ENCODE assay signal across 1 cellular context in genomic region chr1:94540440-94541174, GRCh38.
TF ChIP-seq lines count a peak whose summit lies in the region.

No MANE protein-coding gene starts in this region.

TF ChIP-seq in IMR-90, 13 proteins besides CTCF, POLR2A, EP300 and RAD21 (continued from another document):
- TF ChIP-seq USF2 (IDR thresholded peaks at IDR 0.05; ENCODE audit: low read depth, low read length) (no peak), CEBPB (IDR thresholded peaks at IDR 0.05; ENCODE audit: low read depth, low read length) (no peak), RCOR1 (IDR thresholded peaks at IDR 0.05; ENCODE audit: insufficient replicate concordance, low read length) (no peak), ELK1 (IDR thresholded peaks at IDR 0.05; ENCODE audit: borderline replicate concordance, low read depth, low read length) (no peak), MAFK (IDR thresholded peaks at IDR 0.05; ENCODE audit: low read depth, low read length) (no peak)
TF ChIP-seq in IMR-90: peak in this region for 3.
